17 cellular contexts compared by ENCODE assay signal in the genomic region with DNA sequence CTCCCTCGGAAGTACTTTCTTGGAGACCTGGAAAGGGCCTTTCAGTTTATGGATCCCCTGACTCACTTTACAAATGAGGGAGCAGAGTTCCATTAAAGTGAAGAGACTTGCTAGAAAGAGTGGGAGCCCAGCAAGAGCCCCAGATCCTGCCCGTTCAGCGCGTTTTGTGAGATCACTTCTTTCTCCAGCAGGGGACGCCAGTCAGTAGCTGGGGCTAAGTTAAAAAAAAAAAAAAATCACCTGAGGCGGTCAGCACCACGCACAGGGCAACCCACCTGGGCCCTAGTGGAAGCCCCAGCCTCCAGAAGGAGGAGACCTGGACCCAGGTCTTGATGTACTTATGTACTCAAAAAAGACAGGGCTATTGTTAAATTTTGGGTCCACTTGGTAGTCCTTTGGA. TPM values are rescaled to one million over a fixed set of nuclear protein-coding genes. Genes with fewer than 3 reads are reported as not detected.
DNase-seq lines count a peak whose midpoint lies in the region; ATAC-seq and TF ChIP-seq lines count a peak whose summit lies in the region.
"Had no signal": no experiment of that assay in that cellular context is flagged by ENCODE, and none has a peak within 500 bp of the region (broad histone marks: within the 10 kb centered on the region; RNA-seq: fewer than 3 reads in every experiment).

No MANE protein-coding gene starts in this region.

- H3K36me3 ChIP-seq in BE2C = no peaks in the 10 kb centered on the region
- H3K36me3 ChIP-seq: SJSA1 had no signal

- ATAC-seq in HG03378 (IDR thresholded peaks at IDR 0.05; ENCODE audit: unreplicated experiment) (no peak), GM18868 (IDR thresholded peaks at IDR 0.05; ENCODE audit: unreplicated experiment) (no peak)
- ATAC-seq: activated CD8-positive, alpha-beta T cell treated with anti-CD3 and anti-CD28 coated beads for 36 hours had no signal

- no peaks in the 10 kb centered on the region for H3K9me3 ChIP-seq in BE2C
- H3K9me3 ChIP-seq: SJSA1 had no signal

- no peaks in the 10 kb centered on the region for H3K27me3 ChIP-seq in BE2C
- H3K27me3 ChIP-seq: SJSA1 had no signal

- H3K4me3 ChIP-seq in BE2C (ENCODE audit: low read depth, low read length) (no peak overlapping the region), choroid plexus epithelial cell (ENCODE audit: low read depth, low read length) (no peak overlapping the region)
- H3K4me3 ChIP-seq: SJSA1, smooth muscle cell had no signal

- DNase-seq in BE2C (no peak), NAMALWA (ENCODE audit: low spot score) (peak; percentile 26), choroid plexus epithelial cell (ENCODE audit: low read depth) (no peak), COR-L47 (lab: John Stamatoyannopoulos, UW) (no peak), iPS-NIHi11 (ENCODE audit: low spot score) (no peak)
- DNase-seq: activated CD8-positive, alpha-beta T cell treated with anti-CD3 and anti-CD28 coated beads for 36 hours; C1 segment of cervical spinal cord; EL; hypothalamus; MV-4-11; stimulated activated naive CD4-positive, alpha-beta T cell treated with Interleukin-2 at 50 U/mL for 16 hours had no signal

- TF ChIP-seq CTCF in BE2C (IDR thresholded peaks at IDR 0.05; ENCODE audit: low read depth, low read length) = peak; percentile 28
- peak; percentile 32 for TF ChIP-seq CTCF in GM12873 (IDR thresholded peaks at IDR 0.05; ENCODE audit: insufficient read depth, low read depth, low read length, missing control alignments)
- peak; percentile 18 for TF ChIP-seq CTCF in choroid plexus epithelial cell (conservative IDR thresholded peaks at IDR 0.05; ENCODE audit: low read depth, low read length)

- no peaks in the 10 kb centered on the region for H3K4me1 ChIP-seq in BE2C
- H3K4me1 ChIP-seq: parathyroid adenoma, SJSA1 had no signal

RNA-seq across cellular contexts. Expression of a gene that starts 40.8 kb away (rescaled TPM):
- polyA plus RNA-seq in BE2C (2012; ENCODE audit: insufficient read depth, insufficient read length, low read depth) = not detected
- polyA plus RNA-seq: smooth muscle cell had no signal
